Comparison of ENCODE assay signal across 9 cellular contexts in the genomic region with DNA sequence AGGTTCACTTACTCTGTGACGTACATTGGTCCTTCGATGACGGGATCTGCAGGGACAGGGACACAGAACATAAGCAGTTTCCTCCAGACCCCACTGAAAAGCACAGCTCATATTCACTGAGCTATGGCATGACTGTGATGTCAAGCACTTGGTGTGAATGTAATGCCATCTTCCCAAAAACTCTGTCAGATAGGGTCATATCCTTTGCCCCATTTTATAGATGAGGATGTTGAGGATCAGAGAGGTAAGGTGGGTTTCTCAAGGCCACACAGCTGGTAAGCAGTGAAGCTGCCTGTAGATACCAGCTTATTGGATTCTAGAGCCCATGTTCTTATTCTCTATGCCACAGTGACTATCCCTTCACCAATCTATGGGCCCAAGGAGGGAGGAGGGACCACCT. TPM values are rescaled to one million over a fixed set of nuclear protein-coding genes. Genes with fewer than 3 reads are reported as not detected.
"Had no signal": no experiment of that assay in that cellular context is flagged by ENCODE, and none has a peak within 500 bp of the region (broad histone marks: within the 10 kb centered on the region; RNA-seq: fewer than 3 reads in every experiment).

No MANE protein-coding gene starts in this region.

- ATAC-seq: GM23338 had no signal

- H3K9me3 ChIP-seq: HAP-1 had no signal

- H3K36me3 ChIP-seq: HAP-1 had no signal

- FAIRE-seq: H1 had no signal

- DNase-seq: H7, HFFc6, IMR-90, KBM-7 had no signal

- H2AFZ ChIP-seq: GM23338 had no signal

- H3K4me2 ChIP-seq: GM23338 had no signal

- H3K4me1 ChIP-seq: HAP-1 had no signal

- H3K27ac ChIP-seq: HL-60 had no signal

- H3K4me3 ChIP-seq: GM23338, HAP-1 had no signal

RNA-seq across cellular contexts. Expression of gene ERN2, which starts 2.5 kb away (rescaled TPM):
- total RNA-seq: HFFc6, HT1080 had no signal

RNA-seq across cellular contexts. Expression of gene CHP2, which starts 44.3 kb away (rescaled TPM):
- total RNA-seq: HFFc6, HT1080, IMR-90 had no signal
- polyA plus RNA-seq: IMR-90 had no signal
